8 cellular contexts compared by ENCODE assay signal in the genomic region with DNA sequence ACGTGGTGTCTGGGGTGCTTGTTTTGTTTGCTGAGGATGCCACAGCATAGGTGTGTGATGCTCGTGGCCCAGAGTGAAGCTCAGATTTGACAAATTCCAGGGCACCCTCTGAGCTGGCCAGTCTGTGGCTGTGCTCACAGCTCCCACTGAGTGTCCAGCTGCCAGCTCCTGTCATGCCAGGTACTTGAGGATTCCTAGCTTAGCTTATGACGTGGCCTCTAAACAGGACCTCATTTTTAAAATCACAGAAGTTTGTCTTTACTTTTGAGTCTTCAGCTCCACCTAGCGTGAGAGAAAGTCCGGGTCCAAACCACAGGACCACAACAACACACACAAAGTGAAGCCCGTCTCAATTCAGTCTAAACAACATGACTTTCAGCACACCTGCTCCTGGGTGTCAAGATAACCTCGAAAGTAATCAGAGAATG.
DNase-seq lines count a peak whose midpoint lies in the region; ATAC-seq, FAIRE-seq and TF ChIP-seq lines count a peak whose summit lies in the region.
"Had no signal": no experiment of that assay in that cellular context is flagged by ENCODE, and none has a peak within 500 bp of the region (broad histone marks: within the 10 kb centered on the region; RNA-seq: fewer than 3 reads in every experiment).

No MANE protein-coding gene starts in this region.

- H3K9me3 ChIP-seq in stomach = no peaks in the 10 kb centered on the region
- H3K9me3 ChIP-seq: pancreas had no signal

- peaks cover 20% of the 10 kb centered on the region for H3K27me3 Mint-ChIP-seq in endothelial cell (ENCODE audit: unreplicated experiment)

- TF ChIP-seq CTCF in bronchial epithelial cell (IDR thresholded peaks at IDR 0.05; ENCODE audit: insufficient read depth, low read length, severe bottlenecking) (no peak), stomach (IDR thresholded peaks at IDR 0.05) (peak in 2 of 7 experiments; percentile 8 to 10), endothelial cell (IDR thresholded peaks at IDR 0.05; ENCODE audit: unreplicated experiment) (no peak)

- no peak for FAIRE-seq in bronchial epithelial cell (lab: Jason Lieb, UNC)
- FAIRE-seq: pancreas had no signal

- no peak overlapping the region for H3K27ac Mint-ChIP-seq in endothelial cell (ENCODE audit: unreplicated experiment)

- 47 to 64% (median 50%) methylated on average over 7 of the region's 7 CpGs for WGBS in stomach, 5 donors

- no peaks in the 10 kb centered on the region for H3K4me1 Mint-ChIP-seq in endothelial cell (ENCODE audit: unreplicated experiment)

- H3K4me3 ChIP-seq in bronchial epithelial cell (ENCODE audit: low read depth, low read length) (no peak overlapping the region), stomach (no peak overlapping the region)
- H3K4me3 ChIP-seq: pancreas had no signal

- peak overlapping the region in 3 of 5 donors; percentile 21 to 84 (median 66) for H3K27ac ChIP-seq in stomach
- H3K27ac ChIP-seq: pancreas had no signal

- H3K9me3 Mint-ChIP-seq in endothelial cell (ENCODE audit: unreplicated experiment) = no peaks in the 10 kb centered on the region

- H3K4me3 Mint-ChIP-seq in endothelial cell (ENCODE audit: unreplicated experiment) = no peak overlapping the region

- H3K36me3 Mint-ChIP-seq in endothelial cell (ENCODE audit: low read depth, unreplicated experiment) = peaks cover 65% of the 10 kb centered on the region

- intact Hi-C loops in stomach (cut with DNase I; ENCODE audit: low total_unique reads) = no loop called here

- ATAC-seq in GM18907 (IDR thresholded peaks at IDR 0.05; ENCODE audit: unreplicated experiment) (peak; percentile 54), HG03354 (IDR thresholded peaks at IDR 0.05; ENCODE audit: poor library complexity, severe bottlenecking, unreplicated experiment) (peak; percentile 52)

- TF ChIP-seq POLR2A in stomach (IDR thresholded peaks at IDR 0.05) = no peak

- no peak for TF ChIP-seq EP300 in stomach (IDR thresholded peaks at IDR 0.05)

- DNase-seq in bronchial epithelial cell (ENCODE audit: low read depth) (peak; percentile 13), stomach (no peak), DMS114 treated with DMSO at 0.1 percent for 48 hours (lab: John Stamatoyannopoulos, UW; ENCODE audit: unreplicated experiment) (no peak), endothelial cell (ENCODE audit: low spot score) (no peak)
- no peak for DNase-seq in stimulated activated CD4-positive, alpha-beta T cell treated with anti-CD3 and anti-CD28 coated beads, Interleukin-15, amount 100 ng/mL, for 24 hours
- DNase-seq: pancreas had no signal

- H3K27me3 ChIP-seq in bronchial epithelial cell (ENCODE audit: control insufficient read depth, insufficient read depth, low read length) (no peaks in the 10 kb centered on the region), stomach (no peaks in the 10 kb centered on the region)
- H3K27me3 ChIP-seq: pancreas had no signal

- H3K4me1 ChIP-seq in stomach = peaks cover 0 to 36% (median 10%) of the 10 kb centered on the region in 4 donors
- H3K4me1 ChIP-seq: pancreas had no signal

- H3K36me3 ChIP-seq in bronchial epithelial cell (ENCODE audit: control insufficient read depth, insufficient read depth, low read length) = no peaks in the 10 kb centered on the region
- H3K36me3 ChIP-seq in stomach = peaks cover 9 to 73% (median 58%) of the 10 kb centered on the region in 4 donors
- H3K36me3 ChIP-seq: pancreas had no signal
